In genomic region chr6:30828027-30828962, GRCh38 we compare ENCODE assay signal across 1 cellular context.
TF ChIP-seq lines count a peak whose summit lies in the region.

No MANE protein-coding gene starts in this region.

TF ChIP-seq in A549, 52 proteins besides CTCF, POLR2A, EP300 and RAD21 (continued from another document):
- TF ChIP-seq USF2 (IDR thresholded peaks at IDR 0.05): no peak
- TF ChIP-seq EHF (CRISPR knock-in tag; IDR thresholded peaks at IDR 0.05): no peak
- TF ChIP-seq E2F6 (IDR thresholded peaks at IDR 0.05; ENCODE audit: borderline replicate concordance, low read depth): no peak
- no peak for TF ChIP-seq HDAC2 (IDR thresholded peaks at IDR 0.05)
- no peak for TF ChIP-seq PHF8 (IDR thresholded peaks at IDR 0.05; ENCODE audit: borderline replicate concordance, low read depth)
- TF ChIP-seq HOXB13 (CRISPR knock-in tag; IDR thresholded peaks at IDR 0.05; ENCODE audit: low read depth): no peak
- TF ChIP-seq CHD2 (IDR thresholded peaks at IDR 0.05; ENCODE audit: low read length, partially characterized antibody): no peak
- TF ChIP-seq REST (IDR thresholded peaks at IDR 0.05): no peak
- TF ChIP-seq ZNF302 (CRISPR knock-in tag; IDR thresholded peaks at IDR 0.05): no peak
- TF ChIP-seq SREBF2 (IDR thresholded peaks at IDR 0.05): no peak
- TF ChIP-seq RARB (CRISPR knock-in tag; IDR thresholded peaks at IDR 0.05): no peak
- TF ChIP-seq RFX5 (IDR thresholded peaks at IDR 0.05): no peak
- no peak for TF ChIP-seq CEBPB (IDR thresholded peaks at IDR 0.05)
- no peak for TF ChIP-seq RNF2 (IDR thresholded peaks at IDR 0.05; ENCODE audit: borderline replicate concordance, low read depth)
- TF ChIP-seq HOXA7 (CRISPR knock-in tag; IDR thresholded peaks at IDR 0.05): no peak
- TF ChIP-seq HEYL (CRISPR knock-in tag; IDR thresholded peaks at IDR 0.05): no peak
- no peak for TF ChIP-seq RCOR1 (IDR thresholded peaks at IDR 0.05; ENCODE audit: low read depth, low read length)
- TF ChIP-seq HMGXB4 (CRISPR knock-in tag; IDR thresholded peaks at IDR 0.05; ENCODE audit: borderline replicate concordance): no peak
- TF ChIP-seq FOSB (CRISPR knock-in tag; IDR thresholded peaks at IDR 0.05): no peak
- no peak for TF ChIP-seq ZC3H11A (IDR thresholded peaks at IDR 0.05)
- TF ChIP-seq JUNB (IDR thresholded peaks at IDR 0.05): no peak
- TF ChIP-seq POLR2AphosphoS2 (conservative IDR thresholded peaks at IDR 0.05; ENCODE audit: low read length): no peak
- TF ChIP-seq FOSL2 (IDR thresholded peaks at IDR 0.05): no peak
- TF ChIP-seq FOSL2 (CRISPR knock-in tag; IDR thresholded peaks at IDR 0.05): no peak; the same call in 1 of the 2 replicates
- peak; percentile 95 for TF ChIP-seq MAFK (IDR thresholded peaks at IDR 0.05; ENCODE audit: partially characterized antibody)
- TF ChIP-seq NR3C1 (IDR thresholded peaks at IDR 0.05): no peak
- TF ChIP-seq MAZ (IDR thresholded peaks at IDR 0.05; ENCODE audit: borderline replicate concordance, low read depth, low read length): no peak
